ENCODE assay signal across 1 cellular context in the genomic region with DNA sequence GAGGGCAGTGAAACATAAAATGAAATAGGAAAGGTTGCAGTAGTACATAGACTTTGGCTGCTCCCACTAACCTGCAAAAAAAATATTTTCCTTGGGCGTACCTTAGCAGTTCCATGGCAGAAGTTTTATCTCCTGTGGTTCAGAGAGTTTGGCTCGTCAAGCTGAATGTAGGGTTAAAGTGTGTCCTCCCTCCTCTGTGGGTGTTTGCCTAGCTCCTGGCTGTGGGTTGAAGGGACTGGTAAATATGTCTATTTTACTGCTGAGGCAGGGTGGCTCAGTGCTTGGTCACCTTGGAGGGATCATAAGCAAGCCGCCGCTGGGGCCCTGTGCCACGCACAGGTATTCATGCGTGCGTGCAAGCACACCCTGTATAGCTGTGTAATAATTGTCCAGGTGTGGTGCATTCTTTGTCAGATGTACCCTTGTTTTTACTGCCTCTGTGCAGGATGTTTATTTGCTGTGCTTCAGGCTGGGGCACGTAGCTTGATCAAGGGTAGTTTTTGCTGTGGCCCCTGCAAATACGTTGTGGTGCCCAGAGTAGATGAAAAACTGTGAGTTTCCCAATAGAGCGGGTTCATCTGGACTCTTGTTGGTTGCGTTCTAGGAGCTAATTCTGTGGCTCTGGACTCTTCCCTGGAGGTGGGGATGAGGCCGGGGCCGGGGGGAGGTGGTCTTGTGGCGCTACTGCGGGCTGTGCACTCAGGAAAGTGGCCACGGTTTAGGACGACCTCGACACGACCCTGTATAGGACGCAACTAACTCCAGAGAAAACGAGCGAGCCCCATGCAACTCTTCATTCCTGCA.
TF ChIP-seq lines count a peak whose summit lies in the region.

No MANE protein-coding gene starts in this region.

TF ChIP-seq in GM23338, 12 proteins besides CTCF, POLR2A, EP300 and RAD21 (continued from another document):
- TF ChIP-seq, protein P1, sequence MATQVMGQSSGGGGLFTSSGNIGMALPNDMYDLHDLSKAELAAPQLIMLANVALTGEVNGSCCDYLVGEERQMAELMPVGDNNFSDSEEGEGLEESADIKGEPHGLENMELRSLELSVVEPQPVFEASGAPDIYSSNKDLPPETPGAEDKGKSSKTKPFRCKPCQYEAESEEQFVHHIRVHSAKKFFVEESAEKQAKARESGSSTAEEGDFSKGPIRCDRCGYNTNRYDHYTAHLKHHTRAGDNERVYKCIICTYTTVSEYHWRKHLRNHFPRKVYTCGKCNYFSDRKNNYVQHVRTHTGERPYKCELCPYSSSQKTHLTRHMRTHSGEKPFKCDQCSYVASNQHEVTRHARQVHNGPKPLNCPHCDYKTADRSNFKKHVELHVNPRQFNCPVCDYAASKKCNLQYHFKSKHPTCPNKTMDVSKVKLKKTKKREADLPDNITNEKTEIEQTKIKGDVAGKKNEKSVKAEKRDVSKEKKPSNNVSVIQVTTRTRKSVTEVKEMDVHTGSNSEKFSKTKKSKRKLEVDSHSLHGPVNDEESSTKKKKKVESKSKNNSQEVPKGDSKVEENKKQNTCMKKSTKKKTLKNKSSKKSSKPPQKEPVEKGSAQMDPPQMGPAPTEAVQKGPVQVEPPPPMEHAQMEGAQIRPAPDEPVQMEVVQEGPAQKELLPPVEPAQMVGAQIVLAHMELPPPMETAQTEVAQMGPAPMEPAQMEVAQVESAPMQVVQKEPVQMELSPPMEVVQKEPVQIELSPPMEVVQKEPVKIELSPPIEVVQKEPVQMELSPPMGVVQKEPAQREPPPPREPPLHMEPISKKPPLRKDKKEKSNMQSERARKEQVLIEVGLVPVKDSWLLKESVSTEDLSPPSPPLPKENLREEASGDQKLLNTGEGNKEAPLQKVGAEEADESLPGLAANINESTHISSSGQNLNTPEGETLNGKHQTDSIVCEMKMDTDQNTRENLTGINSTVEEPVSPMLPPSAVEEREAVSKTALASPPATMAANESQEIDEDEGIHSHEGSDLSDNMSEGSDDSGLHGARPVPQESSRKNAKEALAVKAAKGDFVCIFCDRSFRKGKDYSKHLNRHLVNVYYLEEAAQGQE (IDR thresholded peaks at IDR 0.05; ENCODE audit: unreplicated experiment) = no peak
- TF ChIP-seq, protein P2, sequence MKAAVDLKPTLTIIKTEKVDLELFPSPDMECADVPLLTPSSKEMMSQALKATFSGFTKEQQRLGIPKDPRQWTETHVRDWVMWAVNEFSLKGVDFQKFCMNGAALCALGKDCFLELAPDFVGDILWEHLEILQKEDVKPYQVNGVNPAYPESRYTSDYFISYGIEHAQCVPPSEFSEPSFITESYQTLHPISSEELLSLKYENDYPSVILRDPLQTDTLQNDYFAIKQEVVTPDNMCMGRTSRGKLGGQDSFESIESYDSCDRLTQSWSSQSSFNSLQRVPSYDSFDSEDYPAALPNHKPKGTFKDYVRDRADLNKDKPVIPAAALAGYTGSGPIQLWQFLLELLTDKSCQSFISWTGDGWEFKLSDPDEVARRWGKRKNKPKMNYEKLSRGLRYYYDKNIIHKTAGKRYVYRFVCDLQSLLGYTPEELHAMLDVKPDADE (IDR thresholded peaks at IDR 0.05) = no peak
- TF ChIP-seq NANOG (IDR thresholded peaks at IDR 0.05; ENCODE audit: borderline replicate concordance) (no peak), CREB1 (CRISPR knock-in tag; IDR thresholded peaks at IDR 0.05; ENCODE audit: low read depth) (no peak), JUNB (IDR thresholded peaks at IDR 0.05; ENCODE audit: unreplicated experiment) (no peak), STAT1 (IDR thresholded peaks at IDR 0.05; ENCODE audit: unreplicated experiment) (no peak), ZNF331 (CRISPR knock-in tag; IDR thresholded peaks at IDR 0.05; ENCODE audit: low read depth) (no peak), EZH2 (IDR thresholded peaks at IDR 0.05; ENCODE audit: low read depth, unreplicated experiment) (no peak), ZNF114 (CRISPR knock-in tag; IDR thresholded peaks at IDR 0.05) (no peak), POLR2AphosphoS5 (IDR thresholded peaks at IDR 0.05; ENCODE audit: low read depth) (no peak)
